In genomic region chr11:67022341-67022933, GRCh38 we compare ENCODE assay signal across 1 cellular context.
A peak's percentile ranks its signal among the peaks of the same experiment; 100 is the strongest.
TF ChIP-seq lines count a peak whose summit lies in the region.

No MANE protein-coding gene starts in this region.

TF ChIP-seq in HEK293, 187 proteins besides CTCF, POLR2A, EP300 and RAD21 (continued from another document):
- TF ChIP-seq ZNF292 (tag by site-specific recombination; IDR thresholded peaks at IDR 0.05; ENCODE audit: borderline replicate concordance, low read depth) (no peak), ZNF600 (tag by site-specific recombination; IDR thresholded peaks at IDR 0.05) (peak; percentile 28; the same call in 1 of the 2 replicates), ZEB2 (tag by site-specific recombination; IDR thresholded peaks at IDR 0.05) (peak; percentile 70; the same call in 1 of the 2 replicates), ZNF398 (tag by site-specific recombination; IDR thresholded peaks at IDR 0.05) (peak; percentile 41), ZNF335 (tag by site-specific recombination; conservative IDR thresholded peaks at IDR 0.05) (peak; percentile 75), IKZF3 (tag by site-specific recombination; IDR thresholded peaks at IDR 0.05) (peak; percentile 72), ZBTB21 (tag by site-specific recombination; IDR thresholded peaks at IDR 0.05) (0 out of 2 replicates have a peak, but pooled peaks have one; percentile 26), YY2 (tag by site-specific recombination; IDR thresholded peaks at IDR 0.05) (no peak), ZNF423 (tag by site-specific recombination; IDR thresholded peaks at IDR 0.05) (0 out of 2 replicates have a peak, but pooled peaks have one; percentile 30), GLIS1 (tag by site-specific recombination; IDR thresholded peaks at IDR 0.05) (peak; percentile 83), HIC1 (tag by site-specific recombination; IDR thresholded peaks at IDR 0.05) (peak; percentile 87), ZFHX2 (tag by site-specific recombination; conservative IDR thresholded peaks at IDR 0.05) (peak; percentile 93), ZNF394 (tag by site-specific recombination; IDR thresholded peaks at IDR 0.05; ENCODE audit: borderline replicate concordance) (0 out of 2 replicates have a peak, but pooled peaks have one; percentile 20), GLIS2 (tag by site-specific recombination; IDR thresholded peaks at IDR 0.05) (peak; percentile 61), BCL11B (tag by site-specific recombination; IDR thresholded peaks at IDR 0.05; ENCODE audit: low read depth) (peak; percentile 87), OSR2 (tag by site-specific recombination; IDR thresholded peaks at IDR 0.05) (no peak), ZNF544 (tag by site-specific recombination; IDR thresholded peaks at IDR 0.05) (0 out of 2 replicates have a peak, but pooled peaks have one; percentile 10)
